21 cellular contexts compared by ENCODE assay signal in genomic region chr3:53525765-53526761, GRCh38. TPM values are rescaled to one million over a fixed set of nuclear protein-coding genes. Genes with fewer than 3 reads are reported as not detected.
DNase-seq lines count a peak whose midpoint lies in the region; ATAC-seq lines count a peak whose summit lies in the region.
"Had no signal": no experiment of that assay in that cellular context is flagged by ENCODE, and none has a peak within 500 bp of the region (broad histone marks: within the 10 kb centered on the region; RNA-seq: fewer than 3 reads in every experiment).

No MANE protein-coding gene starts in this region.

- ATAC-seq in left colon (peak; percentile 86), HG02798 (IDR thresholded peaks at IDR 0.05; ENCODE audit: poor library complexity, unreplicated experiment) (no peak)
- ATAC-seq: HCT116; stimulated activated memory B cell treated with anti-CD40 and anti-IgM and Interleukin-4, amounts not matched to agents 10 μg/mL and 1 μg/mL and 100 μg/mL, for 72 hours; T-cell had no signal

- no peak overlapping the region for H3K4me3 ChIP-seq in skeletal muscle cell (ENCODE audit: low read depth, low read length)
- H3K4me3 ChIP-seq: vagina had no signal

- intact Hi-C loops in left colon (cut with DNase I, micrococcal nuclease), result no loop called here

- DNase-seq in ELF-1 (ENCODE audit: low read depth, low spot score) (peak; percentile 65), astrocyte of the hippocampus (ENCODE audit: low read depth, low spot score) (peak; percentile 33), left colon (peak in 1 of 2 donors; percentile 39), skeletal muscle cell (ENCODE audit: low read depth) (peak; percentile 11), DMS53 treated with DMSO at 0.1 percent for 48 hours (lab: John Stamatoyannopoulos, UW; ENCODE audit: unreplicated experiment) (no peak), LoVo (ENCODE audit: low spot score) (no peak), ureter (ENCODE audit: low spot score) (no peak)
- DNase-seq: activated naive CD8-positive, alpha-beta T cell treated with anti-CD3 and anti-CD28 coated beads, Interleukin-2, amount 10 ng/mL, durations not matched to agents 7 days and 5 days; cerebellar nuclear complex; DMS53; effector CD8-positive, alpha-beta T cell; hippocampal formation; kidney glomerular epithelial cell; NCI-H146; NCI-H510A; T-cell had no signal

RNA-seq across cellular contexts. Expression of gene CACNA1D, which starts 31.7 kb away (rescaled TPM):
- 10 to 100 TPM; 19.3 to 20.6 TPM for total RNA-seq in left colon
- total RNA-seq in ureter, result 84.4 TPM
- total RNA-seq: activated naive CD8-positive, alpha-beta T cell treated with anti-CD3 and anti-CD28 coated beads, Interleukin-2, amount 10 ng/mL, durations not matched to agents 7 days and 5 days; myocyte had no signal

Comparison
In these comparisons a context has a peak if more than half of its experiments do, and no peak if none do; other contexts are left out.
1. DNase-seq: peak in ELF-1 (single experiment), astrocyte of the hippocampus (single experiment) and skeletal muscle cell (single experiment); none in DMS53 treated with DMSO at 0.1 percent for 48 hours (single experiment), LoVo (single experiment) and ureter (single experiment).